In genomic region chr20:50450961-50451752, GRCh38 we compare ENCODE assay signal across 1 cellular context.
TF ChIP-seq lines count a peak whose summit lies in the region.

No MANE protein-coding gene starts in this region.

TF ChIP-seq in HepG2, 621 proteins besides CTCF, POLR2A, EP300 and RAD21 (continued from another document and continues in another):
- peak; percentile 51 for TF ChIP-seq PAXIP1 (CRISPR knock-in tag; conservative IDR thresholded peaks at IDR 0.05)
- TF ChIP-seq, protein P1, sequence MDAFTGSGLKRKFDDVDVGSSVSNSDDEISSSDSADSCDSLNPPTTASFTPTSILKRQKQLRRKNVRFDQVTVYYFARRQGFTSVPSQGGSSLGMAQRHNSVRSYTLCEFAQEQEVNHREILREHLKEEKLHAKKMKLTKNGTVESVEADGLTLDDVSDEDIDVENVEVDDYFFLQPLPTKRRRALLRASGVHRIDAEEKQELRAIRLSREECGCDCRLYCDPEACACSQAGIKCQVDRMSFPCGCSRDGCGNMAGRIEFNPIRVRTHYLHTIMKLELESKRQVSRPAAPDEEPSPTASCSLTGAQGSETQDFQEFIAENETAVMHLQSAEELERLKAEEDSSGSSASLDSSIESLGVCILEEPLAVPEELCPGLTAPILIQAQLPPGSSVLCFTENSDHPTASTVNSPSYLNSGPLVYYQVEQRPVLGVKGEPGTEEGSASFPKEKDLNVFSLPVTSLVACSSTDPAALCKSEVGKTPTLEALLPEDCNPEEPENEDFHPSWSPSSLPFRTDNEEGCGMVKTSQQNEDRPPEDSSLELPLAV (CRISPR knock-in tag; conservative IDR thresholded peaks at IDR 0.05; ENCODE audit: low read depth) = no peak
- no peak for TF ChIP-seq ZNF430 (CRISPR knock-in tag; IDR thresholded peaks at IDR 0.05)
- TF ChIP-seq SMARCC2 (IDR thresholded peaks at IDR 0.05) = no peak
- TF ChIP-seq, protein P2, sequence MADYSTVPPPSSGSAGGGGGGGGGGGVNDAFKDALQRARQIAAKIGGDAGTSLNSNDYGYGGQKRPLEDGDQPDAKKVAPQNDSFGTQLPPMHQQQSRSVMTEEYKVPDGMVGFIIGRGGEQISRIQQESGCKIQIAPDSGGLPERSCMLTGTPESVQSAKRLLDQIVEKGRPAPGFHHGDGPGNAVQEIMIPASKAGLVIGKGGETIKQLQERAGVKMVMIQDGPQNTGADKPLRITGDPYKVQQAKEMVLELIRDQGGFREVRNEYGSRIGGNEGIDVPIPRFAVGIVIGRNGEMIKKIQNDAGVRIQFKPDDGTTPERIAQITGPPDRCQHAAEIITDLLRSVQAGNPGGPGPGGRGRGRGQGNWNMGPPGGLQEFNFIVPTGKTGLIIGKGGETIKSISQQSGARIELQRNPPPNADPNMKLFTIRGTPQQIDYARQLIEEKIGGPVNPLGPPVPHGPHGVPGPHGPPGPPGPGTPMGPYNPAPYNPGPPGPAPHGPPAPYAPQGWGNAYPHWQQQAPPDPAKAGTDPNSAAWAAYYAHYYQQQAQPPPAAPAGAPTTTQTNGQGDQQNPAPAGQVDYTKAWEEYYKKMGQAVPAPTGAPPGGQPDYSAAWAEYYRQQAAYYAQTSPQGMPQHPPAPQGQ (CRISPR knock-in tag; IDR thresholded peaks at IDR 0.05; ENCODE audit: borderline replicate concordance) = no peak
- peak; percentile 52 for TF ChIP-seq MIER2 (CRISPR knock-in tag; IDR thresholded peaks at IDR 0.05)
- no peak for TF ChIP-seq ZNF572 (CRISPR knock-in tag; IDR thresholded peaks at IDR 0.05)
- TF ChIP-seq FOXP1 (IDR thresholded peaks at IDR 0.05) = no peak
- TF ChIP-seq FOXP1 (CRISPR knock-in tag; IDR thresholded peaks at IDR 0.05) = no peak
- peak; percentile 64; the same call in 1 of the 2 replicates for TF ChIP-seq YEATS2 (CRISPR knock-in tag; IDR thresholded peaks at IDR 0.05; ENCODE audit: borderline replicate concordance)
- no peak for TF ChIP-seq SIN3B (IDR thresholded peaks at IDR 0.05; ENCODE audit: low read length)
- peak; percentile 87 for TF ChIP-seq SRY (CRISPR knock-in tag; IDR thresholded peaks at IDR 0.05)
- TF ChIP-seq SMAD3 (CRISPR knock-in tag; IDR thresholded peaks at IDR 0.05) = peak; percentile 60; the same call in 1 of the 2 replicates
- TF ChIP-seq KLF16 (CRISPR knock-in tag; IDR thresholded peaks at IDR 0.05) = peak in 1 of 2 experiments; percentile 32; a peak in 1 of 4 replicates
- TF ChIP-seq ZNF556 (CRISPR knock-in tag; IDR thresholded peaks at IDR 0.05; ENCODE audit: borderline replicate concordance) = 0 out of 2 replicates have a peak, but pooled peaks have one; percentile 64
- no peak for TF ChIP-seq REST (IDR thresholded peaks at IDR 0.05; ENCODE audit: borderline replicate concordance in 1 of 2, low read depth in 1 of 2, low read length in 2 of 2)
- peak; percentile 67; the same call in 1 of the 2 replicates for TF ChIP-seq ZNF609 (CRISPR knock-in tag; IDR thresholded peaks at IDR 0.05; ENCODE audit: borderline replicate concordance)
- TF ChIP-seq TEAD3 (CRISPR knock-in tag; optimal IDR thresholded peaks at IDR 0.05; ENCODE audit: borderline replicate concordance) = peak; percentile 92
- no peak for TF ChIP-seq PRMT3 (CRISPR knock-in tag; IDR thresholded peaks at IDR 0.05; ENCODE audit: borderline replicate concordance, low read depth)
- TF ChIP-seq ZNF777 (CRISPR knock-in tag; IDR thresholded peaks at IDR 0.05) = no peak
- peak; percentile 78; the same call in 1 of the 2 replicates for TF ChIP-seq ZNF768 (CRISPR knock-in tag; IDR thresholded peaks at IDR 0.05)
- no peak for TF ChIP-seq ZHX1 (CRISPR knock-in tag; IDR thresholded peaks at IDR 0.05; ENCODE audit: low read depth)
- TF ChIP-seq NR1H2 (CRISPR knock-in tag; IDR thresholded peaks at IDR 0.05; ENCODE audit: borderline replicate concordance, low read depth) = no peak
- TF ChIP-seq, protein P3, sequence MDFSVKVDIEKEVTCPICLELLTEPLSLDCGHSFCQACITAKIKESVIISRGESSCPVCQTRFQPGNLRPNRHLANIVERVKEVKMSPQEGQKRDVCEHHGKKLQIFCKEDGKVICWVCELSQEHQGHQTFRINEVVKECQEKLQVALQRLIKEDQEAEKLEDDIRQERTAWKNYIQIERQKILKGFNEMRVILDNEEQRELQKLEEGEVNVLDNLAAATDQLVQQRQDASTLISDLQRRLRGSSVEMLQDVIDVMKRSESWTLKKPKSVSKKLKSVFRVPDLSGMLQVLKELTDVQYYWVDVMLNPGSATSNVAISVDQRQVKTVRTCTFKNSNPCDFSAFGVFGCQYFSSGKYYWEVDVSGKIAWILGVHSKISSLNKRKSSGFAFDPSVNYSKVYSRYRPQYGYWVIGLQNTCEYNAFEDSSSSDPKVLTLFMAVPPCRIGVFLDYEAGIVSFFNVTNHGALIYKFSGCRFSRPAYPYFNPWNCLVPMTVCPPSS (IDR thresholded peaks at IDR 0.05) = no peak
- no peak for TF ChIP-seq HNRNPUL1 (IDR thresholded peaks at IDR 0.05; ENCODE audit: low read depth, low read length)
- TF ChIP-seq E2F5 (CRISPR knock-in tag; conservative IDR thresholded peaks at IDR 0.05) = no peak
- TF ChIP-seq, protein P4, sequence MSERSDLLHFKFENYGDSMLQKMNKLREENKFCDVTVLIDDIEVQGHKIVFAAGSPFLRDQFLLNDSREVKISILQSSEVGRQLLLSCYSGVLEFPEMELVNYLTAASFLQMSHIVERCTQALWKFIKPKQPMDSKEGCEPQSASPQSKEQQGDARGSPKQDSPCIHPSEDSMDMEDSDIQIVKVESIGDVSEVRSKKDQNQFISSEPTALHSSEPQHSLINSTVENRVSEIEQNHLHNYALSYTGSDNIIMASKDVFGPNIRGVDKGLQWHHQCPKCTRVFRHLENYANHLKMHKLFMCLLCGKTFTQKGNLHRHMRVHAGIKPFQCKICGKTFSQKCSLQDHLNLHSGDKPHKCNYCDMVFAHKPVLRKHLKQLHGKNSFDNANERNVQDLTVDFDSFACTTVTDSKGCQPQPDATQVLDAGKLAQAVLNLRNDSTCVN (CRISPR knock-in tag; IDR thresholded peaks at IDR 0.05; ENCODE audit: borderline replicate concordance) = peak; percentile 46; the same call in 1 of the 2 replicates
- TF ChIP-seq ONECUT2 (CRISPR knock-in tag; IDR thresholded peaks at IDR 0.05) = no peak
